Comparison of ENCODE assay signal across 21 cellular contexts in the genomic region with DNA sequence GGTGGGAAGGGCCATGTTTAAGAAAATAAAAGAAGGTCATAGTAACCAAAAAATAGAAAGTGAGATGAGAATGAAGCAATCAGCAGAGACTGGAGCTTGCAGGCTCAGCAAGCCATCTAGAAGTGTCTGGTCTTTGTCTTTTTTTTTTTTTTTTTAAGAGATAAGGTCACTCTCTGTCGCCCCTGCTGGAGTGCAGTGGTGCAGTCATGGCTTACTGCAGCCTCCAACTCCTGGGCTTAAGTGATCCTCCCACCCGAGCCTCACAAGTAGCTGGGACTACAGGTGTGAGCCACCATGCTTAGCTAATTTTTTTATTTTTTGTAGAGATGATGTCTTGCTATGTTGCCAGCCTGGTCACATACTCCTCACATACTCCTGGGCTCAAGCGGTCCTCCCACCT. TPM values are rescaled to one million over a fixed set of nuclear protein-coding genes. Genes with fewer than 3 reads are reported as not detected.
DNase-seq lines count a peak whose midpoint lies in the region; ATAC-seq, FAIRE-seq and TF ChIP-seq lines count a peak whose summit lies in the region.
"Had no signal": no experiment of that assay in that cellular context is flagged by ENCODE, and none has a peak within 500 bp of the region (broad histone marks: within the 10 kb centered on the region; RNA-seq: fewer than 3 reads in every experiment).

No MANE protein-coding gene starts in this region.

- no peak overlapping the region for H3K4me3 Mint-ChIP-seq in chondrocyte (ENCODE audit: unreplicated experiment)
- H3K4me3 Mint-ChIP-seq: activated CD4-positive, alpha-beta T cell treated with anti-CD3 and anti-CD28 coated beads, Interleukin-2, amount 10 ng/mL, durations not matched to agents 24 days and 14 days; activated T-cell treated with anti-CD3 and anti-CD28 coated beads, Interleukin-2, amount 50 U/mL, for 72 hours; mesothelial cell of epicardium had no signal

- BruUV-seq in HepG2 (replicated peaks; lab: Mats Ljungman, UMichigan): no TSS peak

- H3K9me2 ChIP-seq in Karpas-422 (replicated peaks; ENCODE audit: insufficient read depth, low read length): no peaks in the 10 kb centered on the region

- peak overlapping the region; percentile 45 for H3K27ac Mint-ChIP-seq in chondrocyte (ENCODE audit: unreplicated experiment)
- H3K27ac Mint-ChIP-seq: activated CD4-positive, alpha-beta T cell treated with anti-CD3 and anti-CD28 coated beads, Interleukin-2, amount 10 ng/mL, durations not matched to agents 24 days and 14 days; activated T-cell treated with anti-CD3 and anti-CD28 coated beads, Interleukin-2, amount 50 U/mL, for 72 hours; mesothelial cell of epicardium had no signal

- H2AFZ ChIP-seq in HepG2 (ENCODE audit: low read length) (no peak overlapping the region), Karpas-422 (ENCODE audit: low read length) (no peak overlapping the region)

- H3K9me3 ChIP-seq in HepG2 (ENCODE audit: low read length) (no peaks in the 10 kb centered on the region), right lobe of liver (no peaks in the 10 kb centered on the region), Karpas-422 (ENCODE audit: low read length) (no peaks in the 10 kb centered on the region), upper lobe of right lung (no peaks in the 10 kb centered on the region), tibial artery (no peaks in the 10 kb centered on the region)
- H3K9me3 ChIP-seq: adrenal gland, sigmoid colon had no signal

- no peak for DNase-seq in HepG2 (ENCODE audit: low spot score)
- DNase-seq in right lobe of liver: no peak
- DNase-seq in Karpas-422: peak; percentile 66
- DNase-seq in chondrocyte (ENCODE audit: low spot score): no peak
- DNase-seq in NCI-H187 (lab: John Stamatoyannopoulos, UW): no peak
- no peak for DNase-seq in upper lobe of right lung
- DNase-seq in tibial artery: no peak
- no peak for DNase-seq in NCI-H1092 treated with DMSO at 0.1 percent for 48 hours (lab: John Stamatoyannopoulos, UW)
- DNase-seq: activated CD4-positive, alpha-beta T cell treated with anti-CD3 and anti-CD28 coated beads, Interleukin-2, amount 10 ng/mL, durations not matched to agents 24 days and 14 days; adrenal gland; DMS 273 treated with DMSO at 0.1 percent for 48 hours; head of caudate nucleus; Right ventricle myocardium superior; sigmoid colon; stimulated activated CD4-positive, alpha-beta T cell treated with anti-CD3 and anti-CD28 coated beads, Interleukin-4, amount 100 ng/mL, for 1 hour; T-helper 9 cell had no signal

- no peak for TF ChIP-seq RAD21 in HepG2 (CRISPR knock-in tag; IDR thresholded peaks at IDR 0.05)

- H3K79me2 ChIP-seq in HepG2 (ENCODE audit: insufficient read depth, low read length) (no peaks in the 10 kb centered on the region), Karpas-422 (ENCODE audit: low read length) (no peaks in the 10 kb centered on the region)

- POLR2A ChIA-PET in HepG2 (lab: Yijun Ruan, JAX): no interaction called here

- 75% methylated on average over 3 of the region's 3 CpGs for WGBS in HepG2 (ENCODE audit: low lambda C conversion rate)
- WGBS in right lobe of liver (ENCODE audit: insufficient coverage, low coverage, low lambda C conversion rate, missing lambda C conversion rate): 64% methylated on average over 2 of the region's 3 CpGs

- no peaks in the 10 kb centered on the region for H3K27me3 Mint-ChIP-seq in chondrocyte (ENCODE audit: low read depth)

- H3K27ac ChIP-seq in HepG2 (ENCODE audit: extremely low read length, insufficient read depth, low read length): no peak overlapping the region
- H3K27ac ChIP-seq in right lobe of liver: no peak overlapping the region
- H3K27ac ChIP-seq in Karpas-422 (ENCODE audit: low read length): no peak overlapping the region
- H3K27ac ChIP-seq in upper lobe of right lung: no peak overlapping the region
- no peak overlapping the region for H3K27ac ChIP-seq in tibial artery
- H3K27ac ChIP-seq: adrenal gland, BLaER1, sigmoid colon had no signal

- H3K9me3 Mint-ChIP-seq in chondrocyte (ENCODE audit: low read depth): peaks cover 3% of the 10 kb centered on the region

- TF ChIP-seq CTCF in HepG2 (CRISPR knock-in tag; IDR thresholded peaks at IDR 0.05) (no peak), right lobe of liver (IDR thresholded peaks at IDR 0.05) (no peak), chondrocyte (IDR thresholded peaks at IDR 0.05) (peak; percentile 27), upper lobe of right lung (IDR thresholded peaks at IDR 0.05) (no peak), tibial artery (IDR thresholded peaks at IDR 0.05) (no peak)

- H3K4me1 ChIP-seq in HepG2 (ENCODE audit: insufficient read depth, low read length) (no peaks in the 10 kb centered on the region), right lobe of liver (no peaks in the 10 kb centered on the region), Karpas-422 (ENCODE audit: low read length) (no peaks in the 10 kb centered on the region), upper lobe of right lung (no peaks in the 10 kb centered on the region), tibial artery (peaks cover 0 to 7% (median 3%) of the 10 kb centered on the region in 4 donors)
- H3K4me1 ChIP-seq: adrenal gland, BLaER1, sigmoid colon had no signal

- H3K36me3 Mint-ChIP-seq in chondrocyte (ENCODE audit: low read depth): peaks cover 26% of the 10 kb centered on the region

- no peak for TF ChIP-seq EP300 in HepG2 (IDR thresholded peaks at IDR 0.05; ENCODE audit: low read depth in 2 of 2, low read length in 2 of 2)
- TF ChIP-seq EP300 in HepG2 (CRISPR knock-in tag; IDR thresholded peaks at IDR 0.05; ENCODE audit: borderline replicate concordance): no peak

- intact Hi-C loops in HepG2 (cut with micrococcal nuclease; ENCODE audit: unreplicated experiment) (no loop called here), right lobe of liver (cut with DNase I) (no loop called here), upper lobe of right lung (cut with DNase I) (no loop called here), tibial artery (cut with DNase I; ENCODE audit: low total_unique reads) (no loop called here)

- no peak overlapping the region for H3K4me2 ChIP-seq in HepG2 (ENCODE audit: low read depth, low read length)
- no peak overlapping the region for H3K4me2 ChIP-seq in Karpas-422 (ENCODE audit: low read depth, low read length, poor library complexity, severe bottlenecking)
- H3K4me2 ChIP-seq: BLaER1 had no signal

- H3K9ac ChIP-seq in HepG2 (ENCODE audit: insufficient read depth, low read depth, low read length) (no peak overlapping the region), Karpas-422 (ENCODE audit: low read length) (no peak overlapping the region)
- H3K9ac ChIP-seq: BLaER1 had no signal

- TF ChIP-seq POLR2A in HepG2 (IDR thresholded peaks at IDR 0.05; ENCODE audit: insufficient read depth in 1 of 2, low read depth in 2 of 2, low read length in 2 of 2): no peak
- TF ChIP-seq POLR2A in right lobe of liver (IDR thresholded peaks at IDR 0.05): no peak

- H4K20me1 ChIP-seq in HepG2 (ENCODE audit: insufficient read depth, low read length): no peaks in the 10 kb centered on the region
- H4K20me1 ChIP-seq in Karpas-422 (ENCODE audit: insufficient read depth, low read depth, low read length): no peaks in the 10 kb centered on the region
- H4K20me1 ChIP-seq: BLaER1 had no signal

- peaks cover 13% of the 10 kb centered on the region for H3K4me1 Mint-ChIP-seq in chondrocyte (ENCODE audit: low read depth)
- H3K4me1 Mint-ChIP-seq: activated CD4-positive, alpha-beta T cell treated with anti-CD3 and anti-CD28 coated beads, Interleukin-2, amount 10 ng/mL, durations not matched to agents 24 days and 14 days; mesothelial cell of epicardium had no signal

- no peak overlapping the region for H3K4me3 ChIP-seq in HepG2 (replicated peaks in 1 of 3; ENCODE audit: insufficient read depth in 1 of 3, low read depth in 2 of 3, low read length in 3 of 3)
- H3K4me3 ChIP-seq in right lobe of liver: no peak overlapping the region
- no peak overlapping the region for H3K4me3 ChIP-seq in Karpas-422 (ENCODE audit: low read length)
- H3K4me3 ChIP-seq in upper lobe of right lung: no peak overlapping the region
- no peak overlapping the region for H3K4me3 ChIP-seq in tibial artery
- H3K4me3 ChIP-seq: adrenal gland, BLaER1, sigmoid colon had no signal

- H3K27me3 ChIP-seq in HepG2 (ENCODE audit: control insufficient read depth in 1 of 2, insufficient read depth in 2 of 2, low read length in 2 of 2) (no peaks in the 10 kb centered on the region), right lobe of liver (no peaks in the 10 kb centered on the region), Karpas-422 (ENCODE audit: low read length) (no peaks in the 10 kb centered on the region), upper lobe of right lung (no peaks in the 10 kb centered on the region), tibial artery (no peaks in the 10 kb centered on the region)
- H3K27me3 ChIP-seq: adrenal gland, BLaER1, sigmoid colon had no signal

- CTCF ChIA-PET in HepG2 (lab: Yijun Ruan, JAX; ENCODE audit: low intra/inter-chr PET ratio, low total read pairs): no interaction called here

- ATAC-seq in HepG2 (peak; percentile 45; the same call in 2 of the 3 replicates), right lobe of liver (no peak), upper lobe of right lung (no peak)

- FAIRE-seq in HepG2 (lab: Jason Lieb, UNC): no peak
- FAIRE-seq: colon, endothelial cell of umbilical vein had no signal

- H3K36me3 ChIP-seq in HepG2 (replicated peaks in 1 of 2; ENCODE audit: control insufficient read depth in 1 of 2, insufficient read depth in 2 of 2, low read length in 2 of 2) (peaks cover 0 to 4% of the 10 kb centered on the region in 2 experiments; a peak in 1 of 5 replicates), right lobe of liver (no peaks in the 10 kb centered on the region), Karpas-422 (ENCODE audit: insufficient read depth, low read length) (no peaks in the 10 kb centered on the region), upper lobe of right lung (no peaks in the 10 kb centered on the region), tibial artery (peaks cover 0 to 6% (median 0%) of the 10 kb centered on the region in 3 donors)
- H3K36me3 ChIP-seq: adrenal gland, BLaER1, sigmoid colon had no signal

- in situ Hi-C loops in HepG2 (cut with HindIII; ENCODE audit: extremely low pct_ligation_motif_present, low pct_unique_long_range_greater_than_20kb): no loop called here

RNA-seq across cellular contexts. Expression of gene GXYLT2, which starts 36.2 kb away (rescaled TPM):
- total RNA-seq in HepG2 (2016; rRNA removed; fragmentation: Illumina TruSeq; extraction: Trizol) (6.9 and 7.4 TPM in 2 replicates), right lobe of liver (under 1 TPM in 5 of 6 experiments, not detected in 1; 0.06 to 0.69 (median 0.12) TPM), chondrocyte (93.0 to 140 TPM (median 99.3 TPM) in 3 replicates), upper lobe of right lung (8.4 TPM)
- 8.1 and 8.6 TPM in 2 replicates for total RNA-seq in HepG2 (2016; cell fraction: cytosol; rRNA removed; fragmentation: Illumina TruSeq; extraction: Trizol; ENCODE audit: low read depth)
- total RNA-seq in HepG2 (2016; cell fraction: insoluble cytoplasmic fraction; rRNA removed; fragmentation: Illumina TruSeq; extraction: Trizol): 6.5 and 7.3 TPM in 2 replicates
- total RNA-seq in HepG2 (2016; cell fraction: membrane; rRNA removed; fragmentation: Illumina TruSeq; extraction: Trizol): 14.3 and 16.8 TPM in 2 replicates
- total RNA-seq in HepG2 (2016; cell fraction: nucleus; rRNA removed; fragmentation: Illumina TruSeq; extraction: Trizol): 4.1 and 6.0 TPM in 2 replicates
- polyA plus RNA-seq in HepG2 (2011; rRNA removed): 2.7 and 4.3 TPM in 2 replicates
- polyA plus RNA-seq in HepG2 (2011; cell fraction: cytosol; rRNA removed): 2.1 and 2.2 TPM in 2 replicates
- 1.1 and 1.5 TPM in 2 replicates for polyA plus RNA-seq in HepG2 (2011; cell fraction: nucleus; rRNA removed)
- 1.4 and 2.4 TPM in 2 replicates for polyA plus RNA-seq in HepG2 (2012)
- 10.4 and 11.5 TPM in 2 replicates for polyA plus RNA-seq in HepG2 (2016; cell fraction: cytosol; fragmentation: Illumina TruSeq; extraction: Trizol; ENCODE audit: low read depth)
- 3.8 and 6.1 TPM in 2 replicates for polyA plus RNA-seq in HepG2 (2016; cell fraction: insoluble cytoplasmic fraction; fragmentation: Illumina TruSeq; extraction: Trizol; ENCODE audit: low read depth)
- polyA plus RNA-seq in HepG2 (2016; cell fraction: membrane; fragmentation: Illumina TruSeq; extraction: Trizol; ENCODE audit: low read depth): 12.1 and 13.9 TPM in 2 replicates
- 4.0 and 5.5 TPM in 2 replicates for polyA plus RNA-seq in HepG2 (2016; cell fraction: nucleus; fragmentation: Illumina TruSeq; extraction: Trizol; ENCODE audit: insufficient read depth, low read depth)
- 2.4 and 7.9 TPM in 2 replicates for polyA minus RNA-seq in HepG2 (2011; rRNA and poly(A)+ RNA removed; ENCODE audit: low replicate concordance)
- polyA minus RNA-seq in HepG2 (2011; cell fraction: cytosol; rRNA and poly(A)+ RNA removed): 7.3 and 9.8 TPM in 2 replicates
- polyA minus RNA-seq in HepG2 (2011; cell fraction: nucleus; rRNA and poly(A)+ RNA removed): 4.1 and 5.3 TPM in 2 replicates
- total RNA-seq in Karpas-422 (2014; rRNA removed; shearing (Covaris generic); ENCODE audit: low replicate concordance): not detected in 2 replicates
- total RNA-seq: activated CD4-positive, alpha-beta T cell treated with anti-CD3 and anti-CD28 coated beads, Interleukin-2, amount 10 ng/mL, durations not matched to agents 24 days and 14 days had no signal
